11 cellular contexts compared by ENCODE assay signal in genomic region chr2:201344663-201345366, GRCh38. TPM values are rescaled to one million over a fixed set of nuclear protein-coding genes. Genes with fewer than 3 reads are reported as not detected.
DNase-seq lines count a peak whose midpoint lies in the region; ATAC-seq and TF ChIP-seq lines count a peak whose summit lies in the region.
"Had no signal": no experiment of that assay in that cellular context is flagged by ENCODE, and none has a peak within 500 bp of the region (broad histone marks: within the 10 kb centered on the region; RNA-seq: fewer than 3 reads in every experiment).

No MANE protein-coding gene starts in this region.

- TF ChIP-seq POLR2A in vagina (IDR thresholded peaks at IDR 0.05) = no peak

- H3K4me3 ChIP-seq in BE2C (ENCODE audit: low read depth, low read length) (no peak overlapping the region), vagina (no peak overlapping the region)

- DNase-seq in BE2C (no peak), RKO (ENCODE audit: low spot score) (peak; percentile 46), NCI-H2081 treated with DMSO at 0.1 percent for 48 hours (lab: John Stamatoyannopoulos, UW) (no peak), osteocyte (ENCODE audit: extremely low spot score, unreplicated experiment) (no peak), activated gamma-delta T cell treated with Interleukin-2 at 50 U/mL for 16 hours (no peak), vagina (ENCODE audit: extremely low spot score in 2 of 2) (no peak)
- DNase-seq: activated T-cell treated with anti-CD3 and anti-CD28 coated beads, Interleukin-2, amount 50 U/mL, for 48 hours had no signal

- no peaks in the 10 kb centered on the region for H3K4me1 Mint-ChIP-seq in osteocyte (ENCODE audit: unreplicated experiment)

- peak; percentile 35; the same call in 1 of the 2 replicates for TF ChIP-seq CTCF in BE2C (IDR thresholded peaks at IDR 0.05; ENCODE audit: low read depth, low read length)
- no peak for TF ChIP-seq CTCF in osteocyte (IDR thresholded peaks at IDR 0.05)
- no peak for TF ChIP-seq CTCF in vagina (IDR thresholded peaks at IDR 0.05)

- H3K9me3 ChIP-seq in BE2C (no peaks in the 10 kb centered on the region), vagina (no peaks in the 10 kb centered on the region)

- ATAC-seq in GM19328 (IDR thresholded peaks at IDR 0.05; ENCODE audit: unreplicated experiment) = peak; percentile 85
- ATAC-seq in HG02981 (IDR thresholded peaks at IDR 0.05; ENCODE audit: unreplicated experiment) = peak; percentile 93

- no peaks in the 10 kb centered on the region for H3K9me3 Mint-ChIP-seq in osteocyte (ENCODE audit: unreplicated experiment)

- H3K36me3 ChIP-seq in BE2C (no peaks in the 10 kb centered on the region), vagina (no peaks in the 10 kb centered on the region)

- H3K27me3 ChIP-seq in BE2C (no peaks in the 10 kb centered on the region), vagina (no peaks in the 10 kb centered on the region)

- no peak overlapping the region for H3K27ac Mint-ChIP-seq in osteocyte (ENCODE audit: unreplicated experiment)
- H3K27ac Mint-ChIP-seq: nephron had no signal

- intact Hi-C loops in vagina (cut with DNase I) = no loop called here

- H3K4me1 ChIP-seq in BE2C (peaks cover 3% of the 10 kb centered on the region; the same call in 1 of the 2 replicates), vagina (no peaks in the 10 kb centered on the region)

- H3K4me3 Mint-ChIP-seq in osteocyte (ENCODE audit: unreplicated experiment) = no peak overlapping the region
- H3K4me3 Mint-ChIP-seq: nephron had no signal

- peaks cover 11% of the 10 kb centered on the region for H3K36me3 Mint-ChIP-seq in osteocyte (ENCODE audit: unreplicated experiment)

- H3K27me3 Mint-ChIP-seq in osteocyte (ENCODE audit: unreplicated experiment) = no peaks in the 10 kb centered on the region

- H3K27ac ChIP-seq in vagina = no peak overlapping the region
- H3K27ac ChIP-seq: epithelial cell of prostate had no signal

RNA-seq across cellular contexts. Expression of gene FLACC1, which starts 12.3 kb away (rescaled TPM):
- polyA plus RNA-seq in BE2C (2012; ENCODE audit: insufficient read depth, insufficient read length, low read depth) = 0.42 TPM
- total RNA-seq in osteocyte (1.6 and 2.1 TPM in 2 replicates), vagina (0.74 TPM)
